ENCODE assay signal across 14 cellular contexts in the genomic region with DNA sequence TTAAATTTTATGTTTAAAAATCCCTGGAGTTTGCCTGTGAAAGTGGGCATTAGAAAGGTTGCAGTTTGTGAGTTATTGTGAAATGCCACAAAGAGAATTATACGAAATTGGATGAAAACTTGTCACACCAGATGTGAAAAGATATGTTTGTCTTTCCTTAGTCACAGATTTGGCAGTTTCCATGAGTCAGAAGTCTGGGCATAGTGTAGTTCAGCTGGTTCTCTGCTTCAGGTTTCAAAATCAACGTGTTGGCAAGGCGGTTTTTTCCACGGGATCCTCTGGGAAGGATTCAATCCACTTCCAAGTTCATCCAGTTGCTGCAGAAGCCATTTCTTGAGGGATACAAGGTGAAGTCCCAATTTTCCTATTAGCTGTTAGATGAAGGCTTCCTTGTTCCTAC.
DNase-seq lines count a peak whose midpoint lies in the region; ATAC-seq and TF ChIP-seq lines count a peak whose summit lies in the region.
"Had no signal": no experiment of that assay in that cellular context is flagged by ENCODE, and none has a peak within 500 bp of the region (broad histone marks: within the 10 kb centered on the region; RNA-seq: fewer than 3 reads in every experiment).

No MANE protein-coding gene starts in this region.

- no peak for TF ChIP-seq POLR2A in breast epithelium (IDR thresholded peaks at IDR 0.05)

- H3K36me3 ChIP-seq in breast epithelium (no peaks in the 10 kb centered on the region), adipocyte (ENCODE audit: control insufficient read depth, insufficient read depth, low read length, severe bottlenecking) (no peaks in the 10 kb centered on the region), thoracic aorta (no peaks in the 10 kb centered on the region), WERI-Rb-1 (no peaks in the 10 kb centered on the region)
- H3K36me3 ChIP-seq: neutrophil had no signal

- no peaks in the 10 kb centered on the region for H3K27me3 Mint-ChIP-seq in MCF 10A (ENCODE audit: insufficient read depth, unreplicated experiment)
- H3K27me3 Mint-ChIP-seq: activated naive CD8-positive, alpha-beta T cell treated with anti-CD3 and anti-CD28 coated beads, Interleukin-2, amount 50 U/mL, for 24 hours; effector memory CD8-positive, alpha-beta T cell had no signal

- no peak for TF ChIP-seq CTCF in MCF 10A (IDR thresholded peaks at IDR 0.05; ENCODE audit: unreplicated experiment)
- no peak for TF ChIP-seq CTCF in breast epithelium (IDR thresholded peaks at IDR 0.05)
- no peak for TF ChIP-seq CTCF in thoracic aorta (IDR thresholded peaks at IDR 0.05)
- no peak for TF ChIP-seq CTCF in WERI-Rb-1 (IDR thresholded peaks at IDR 0.05; ENCODE audit: low read depth, low read length)

- H3K27ac ChIP-seq in breast epithelium (no peak overlapping the region), thoracic aorta (peak overlapping the region in 1 of 2 donors; percentile 38), WERI-Rb-1 (no peak overlapping the region)
- H3K27ac ChIP-seq: neutrophil, VCaP had no signal

- DNase-seq in MCF 10A (ENCODE audit: unreplicated experiment) (peak; percentile 85), breast epithelium (ENCODE audit: low spot score in 2 of 2) (no peak), adipocyte (ENCODE audit: low read depth) (peak; percentile 88), fibroblast of the conjunctiva (ENCODE audit: low read depth) (peak; percentile 36), thoracic aorta (ENCODE audit: low spot score) (no peak), activated gamma-delta T cell treated with Interleukin-2 at 50 U/mL for 16 hours (no peak), WERI-Rb-1 (no peak)
- DNase-seq: activated naive CD8-positive, alpha-beta T cell treated with anti-CD3 and anti-CD28 coated beads, Interleukin-2, amount 50 U/mL, for 24 hours; effector memory CD8-positive, alpha-beta T cell; NCI-H187; stimulated activated CD8-positive, alpha-beta memory T cell treated with anti-CD3 and anti-CD28 coated beads, Interleukin-4, amount 100 ng/mL, for 48 hours had no signal

- H3K27me3 ChIP-seq in breast epithelium, result no peaks in the 10 kb centered on the region
- H3K27me3 ChIP-seq in adipocyte (replicated peaks; ENCODE audit: control insufficient read depth, insufficient read depth, low read length), result no peaks in the 10 kb centered on the region
- H3K27me3 ChIP-seq in thoracic aorta (replicated peaks; ENCODE audit: insufficient read depth), result no peaks in the 10 kb centered on the region
- H3K27me3 ChIP-seq in WERI-Rb-1 (ENCODE audit: insufficient read depth, low read depth, severe bottlenecking), result no peaks in the 10 kb centered on the region
- H3K27me3 ChIP-seq: neutrophil had no signal

- POLR2A ChIA-PET in MCF 10A (lab: Yijun Ruan, JAX), result interaction anchor here (1.8 kb wide), 1 partner anchor 8 kb away, joined by 5 read pairs; no protein-coding TSS in a partner anchor

- ATAC-seq in thoracic aorta (ENCODE audit: insufficient number of reproducible peaks, low FRiP score, low read depth) (peak; percentile 90), GM19467 (IDR thresholded peaks at IDR 0.05; ENCODE audit: unreplicated experiment) (no peak)
- ATAC-seq: activated naive CD8-positive, alpha-beta T cell treated with anti-CD3 and anti-CD28 coated beads, Interleukin-2, amount 50 U/mL, for 24 hours; effector memory CD8-positive, alpha-beta T cell had no signal

- H3K4me3 ChIP-seq in breast epithelium (no peak overlapping the region), adipocyte (ENCODE audit: low read length) (no peak overlapping the region), thoracic aorta (no peak overlapping the region), WERI-Rb-1 (ENCODE audit: low read depth, low read length) (no peak overlapping the region)

- intact Hi-C loops in MCF 10A (cut with micrococcal nuclease) (no loop called here), breast epithelium (cut with DNase I; ENCODE audit: low total_unique reads) (no loop called here)

- H3K4me3 Mint-ChIP-seq in MCF 10A (ENCODE audit: unreplicated experiment), result no peak overlapping the region
- H3K4me3 Mint-ChIP-seq: activated naive CD8-positive, alpha-beta T cell treated with anti-CD3 and anti-CD28 coated beads, Interleukin-2, amount 50 U/mL, for 24 hours; effector memory CD8-positive, alpha-beta T cell had no signal

- peaks cover 10% of the 10 kb centered on the region for H3K4me1 Mint-ChIP-seq in MCF 10A (ENCODE audit: insufficient read depth, unreplicated experiment)
- H3K4me1 Mint-ChIP-seq: activated naive CD8-positive, alpha-beta T cell treated with anti-CD3 and anti-CD28 coated beads, Interleukin-2, amount 50 U/mL, for 24 hours had no signal

- no peaks in the 10 kb centered on the region for H3K9me3 ChIP-seq in breast epithelium
- H3K9me3 ChIP-seq in adipocyte (ENCODE audit: control insufficient read depth, low read length), result no peaks in the 10 kb centered on the region
- no peaks in the 10 kb centered on the region for H3K9me3 ChIP-seq in thoracic aorta
- H3K9me3 ChIP-seq in WERI-Rb-1 (ENCODE audit: severe bottlenecking), result no peaks in the 10 kb centered on the region
- H3K9me3 ChIP-seq: neutrophil had no signal

- no peaks in the 10 kb centered on the region for H3K9me3 Mint-ChIP-seq in MCF 10A (ENCODE audit: unreplicated experiment)

- CTCF ChIA-PET in MCF 10A (lab: Yijun Ruan, JAX), result no interaction called here

- H3K36me3 Mint-ChIP-seq in MCF 10A (ENCODE audit: insufficient read depth, unreplicated experiment), result no peaks in the 10 kb centered on the region

- H3K27ac Mint-ChIP-seq in MCF 10A (ENCODE audit: low read depth, unreplicated experiment), result peak overlapping the region; percentile 54
- H3K27ac Mint-ChIP-seq: activated naive CD8-positive, alpha-beta T cell treated with anti-CD3 and anti-CD28 coated beads, Interleukin-2, amount 50 U/mL, for 24 hours; effector memory CD8-positive, alpha-beta T cell had no signal

- no peaks in the 10 kb centered on the region for H3K4me1 ChIP-seq in breast epithelium
- peaks cover 8% of the 10 kb centered on the region for H3K4me1 ChIP-seq in adipocyte (ENCODE audit: control insufficient read depth, insufficient read depth, low read length)
- peaks cover 4 to 5% of the 10 kb centered on the region in 2 donors for H3K4me1 ChIP-seq in thoracic aorta (ENCODE audit: control insufficient read depth in 1 of 2, low read depth in 2 of 2)

- no peak overlapping the region for H3K9ac ChIP-seq in adipocyte (ENCODE audit: low read length)

- BruUV-seq in MCF 10A (replicated peaks; lab: Mats Ljungman, UMichigan), result no TSS peak

Comparison
In these comparisons a context has a peak if more than half of its experiments do, and no peak if none do; other contexts are left out.
1. DNase-seq: peak in MCF 10A (single experiment), adipocyte (single experiment) and fibroblast of the conjunctiva (single experiment); none in breast epithelium (0 of 2), thoracic aorta (single experiment), activated gamma-delta T cell treated with Interleukin-2 at 50 U/mL for 16 hours (single experiment) and WERI-Rb-1 (single experiment).